ENCODE assay signal across 1 cellular context in the genomic region with DNA sequence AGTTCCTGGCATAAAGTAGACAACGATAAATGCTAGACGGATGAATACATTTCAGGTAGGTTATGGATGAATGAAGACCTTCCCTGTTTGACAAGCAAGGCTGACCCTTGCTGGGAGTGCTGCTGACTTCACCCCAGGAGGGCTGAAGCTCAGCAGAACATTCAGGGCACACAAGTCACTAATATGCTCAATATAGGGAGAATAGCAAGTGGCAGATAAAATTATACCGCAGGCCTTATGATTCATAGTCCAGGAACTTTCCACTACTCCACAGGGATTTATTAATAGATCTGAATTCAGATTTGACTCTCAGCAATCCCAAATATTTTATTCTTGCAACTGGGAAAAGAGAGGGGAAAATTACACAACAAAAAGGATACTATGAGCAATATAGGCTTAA.
TF ChIP-seq lines count a peak whose summit lies in the region.

No MANE protein-coding gene starts in this region.

TF ChIP-seq in SK-N-SH, 30 proteins besides CTCF, POLR2A, EP300 and RAD21 (continued from another document):
- TF ChIP-seq EZH2phosphoT487 (IDR thresholded peaks at IDR 0.05; ENCODE audit: borderline replicate concordance, low read depth) = no peak
- TF ChIP-seq RCOR1 (IDR thresholded peaks at IDR 0.05; ENCODE audit: low read length) = no peak
- TF ChIP-seq, protein P1, sequence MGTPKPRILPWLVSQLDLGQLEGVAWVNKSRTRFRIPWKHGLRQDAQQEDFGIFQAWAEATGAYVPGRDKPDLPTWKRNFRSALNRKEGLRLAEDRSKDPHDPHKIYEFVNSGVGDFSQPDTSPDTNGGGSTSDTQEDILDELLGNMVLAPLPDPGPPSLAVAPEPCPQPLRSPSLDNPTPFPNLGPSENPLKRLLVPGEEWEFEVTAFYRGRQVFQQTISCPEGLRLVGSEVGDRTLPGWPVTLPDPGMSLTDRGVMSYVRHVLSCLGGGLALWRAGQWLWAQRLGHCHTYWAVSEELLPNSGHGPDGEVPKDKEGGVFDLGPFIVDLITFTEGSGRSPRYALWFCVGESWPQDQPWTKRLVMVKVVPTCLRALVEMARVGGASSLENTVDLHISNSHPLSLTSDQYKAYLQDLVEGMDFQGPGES (IDR thresholded peaks at IDR 0.05; ENCODE audit: low read depth, low read length) = no peak
- TF ChIP-seq ELF1 (IDR thresholded peaks at IDR 0.05) = no peak
- no peak; the same call in 1 of the 2 replicates for TF ChIP-seq TAF1 (IDR thresholded peaks at IDR 0.05; ENCODE audit: borderline replicate concordance, low read depth, low read length)
- TF ChIP-seq MXI1 (IDR thresholded peaks at IDR 0.05; ENCODE audit: low read depth, low read length) = no peak
- TF ChIP-seq, protein P2, sequence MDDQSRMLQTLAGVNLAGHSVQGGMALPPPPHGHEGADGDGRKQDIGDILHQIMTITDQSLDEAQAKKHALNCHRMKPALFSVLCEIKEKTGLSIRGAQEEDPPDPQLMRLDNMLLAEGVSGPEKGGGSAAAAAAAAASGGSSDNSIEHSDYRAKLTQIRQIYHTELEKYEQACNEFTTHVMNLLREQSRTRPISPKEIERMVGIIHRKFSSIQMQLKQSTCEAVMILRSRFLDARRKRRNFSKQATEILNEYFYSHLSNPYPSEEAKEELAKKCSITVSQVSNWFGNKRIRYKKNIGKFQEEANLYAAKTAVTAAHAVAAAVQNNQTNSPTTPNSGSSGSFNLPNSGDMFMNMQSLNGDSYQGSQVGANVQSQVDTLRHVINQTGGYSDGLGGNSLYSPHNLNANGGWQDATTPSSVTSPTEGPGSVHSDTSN (IDR thresholded peaks at IDR 0.05) = peak; percentile 86
- peak; percentile 97 for TF ChIP-seq TEAD4 (IDR thresholded peaks at IDR 0.05; ENCODE audit: borderline replicate concordance, insufficient read depth)
- peak; percentile 84; the same call in 1 of the 2 replicates for TF ChIP-seq RXRA (IDR thresholded peaks at IDR 0.05; ENCODE audit: borderline replicate concordance, low read depth)
- TF ChIP-seq CHD2 (IDR thresholded peaks at IDR 0.05; ENCODE audit: low read length, partially characterized antibody) = no peak
- TF ChIP-seq POLR2AphosphoS5 (IDR thresholded peaks at IDR 0.05; ENCODE audit: low read depth, low read length) = peak; percentile 72
- TF ChIP-seq, protein P3, sequence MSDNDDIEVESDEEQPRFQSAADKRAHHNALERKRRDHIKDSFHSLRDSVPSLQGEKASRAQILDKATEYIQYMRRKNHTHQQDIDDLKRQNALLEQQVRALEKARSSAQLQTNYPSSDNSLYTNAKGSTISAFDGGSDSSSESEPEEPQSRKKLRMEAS (IDR thresholded peaks at IDR 0.05; ENCODE audit: low read depth) = peak; percentile 23; the same call in 1 of the 2 replicates
- TF ChIP-seq NFIC (IDR thresholded peaks at IDR 0.05; ENCODE audit: borderline replicate concordance) = peak; percentile 65; the same call in 1 of the 2 replicates
- peak; percentile 92 for TF ChIP-seq TCF12 (IDR thresholded peaks at IDR 0.05)
- no peak for TF ChIP-seq YY1 (IDR thresholded peaks at IDR 0.05; ENCODE audit: low read depth)
- peak; percentile 96 for TF ChIP-seq MEF2A (IDR thresholded peaks at IDR 0.05; ENCODE audit: borderline replicate concordance, low read depth)
- TF ChIP-seq FOXM1 (IDR thresholded peaks at IDR 0.05; ENCODE audit: low read depth) = peak; percentile 76; the same call in 1 of the 2 replicates
